9 cellular contexts compared by ENCODE assay signal in the genomic region with DNA sequence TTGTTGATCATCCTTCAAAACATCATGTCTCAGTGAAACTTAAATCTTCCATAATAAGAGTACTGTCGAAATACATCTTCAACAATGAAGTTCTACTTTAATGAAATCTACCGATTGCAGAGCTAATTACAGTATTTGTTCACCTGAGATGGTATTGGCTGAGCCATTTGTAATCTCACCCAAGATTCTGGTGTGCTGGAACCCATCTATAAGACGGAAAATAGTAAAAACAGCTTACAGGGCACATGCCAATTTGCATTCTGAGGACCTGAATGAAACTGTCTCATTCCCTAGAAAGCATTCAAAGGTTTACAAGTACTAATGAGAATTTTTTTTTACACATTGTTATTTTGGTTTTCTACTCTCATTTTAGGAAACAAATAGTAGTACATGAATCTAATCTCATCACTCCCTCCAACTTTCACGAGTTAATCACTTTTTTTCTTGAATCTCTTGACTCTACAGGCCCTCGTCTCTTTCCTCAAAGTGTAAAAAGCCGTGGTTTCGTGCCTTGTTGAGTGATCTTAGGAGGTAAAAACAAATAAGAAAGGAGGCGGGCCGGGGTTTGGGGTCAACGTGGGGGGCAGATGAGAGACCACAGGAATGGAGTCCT. TPM values are rescaled to one million over a fixed set of nuclear protein-coding genes. Genes with fewer than 3 reads are reported as not detected.
A peak's percentile ranks its signal among the peaks of the same experiment; 100 is the strongest.
DNase-seq lines count a peak whose midpoint lies in the region; ATAC-seq and TF ChIP-seq lines count a peak whose summit lies in the region.
"Had no signal": no experiment of that assay in that cellular context is flagged by ENCODE, and none has a peak within 500 bp of the region (broad histone marks: within the 10 kb centered on the region; RNA-seq: fewer than 3 reads in every experiment).

No MANE protein-coding gene starts in this region.

- peaks cover 31% of the 10 kb centered on the region for H3K36me3 ChIP-seq in DND-41 (ENCODE audit: insufficient read depth, low read length)
- H3K36me3 ChIP-seq in HEK293 (ENCODE audit: control insufficient read depth in 2 of 2, insufficient read depth in 1 of 2, low read length in 2 of 2) = peaks cover 0 to 19% of the 10 kb centered on the region in 2 experiments; a peak in 1 of 3 replicates
- no peaks in the 10 kb centered on the region; the same call in 1 of the 2 replicates for H3K36me3 ChIP-seq in WERI-Rb-1
- no peaks in the 10 kb centered on the region for H3K36me3 ChIP-seq in skeletal muscle tissue (ENCODE audit: control insufficient read depth in 3 of 3, insufficient read depth in 3 of 3, low read length in 3 of 3)

- H3K4me3 ChIP-seq in DND-41 (ENCODE audit: low read depth in 1 of 2, low read length in 2 of 2) (peak overlapping the region; percentile 93 to 100), HEK293 (ENCODE audit: low read depth, low read length) (peak overlapping the region; percentile 95), WERI-Rb-1 (ENCODE audit: low read depth, low read length) (peak overlapping the region; percentile 87), skeletal muscle tissue (ENCODE audit: low read length in 3 of 3) (peak overlapping the region; percentile 95 to 99 (median 98))

- TF ChIP-seq CTCF in DND-41 (IDR thresholded peaks at IDR 0.05; ENCODE audit: borderline replicate concordance, extremely low read depth, low read length, poor library complexity, severe bottlenecking) (no peak), HEK293 (tag by site-specific recombination; IDR thresholded peaks at IDR 0.05) (no peak), WERI-Rb-1 (IDR thresholded peaks at IDR 0.05; ENCODE audit: low read depth, low read length) (no peak)

- ATAC-seq in DND-41 (ENCODE audit: insufficient read depth, low read depth) = no peak; the same call in 2 of the 3 replicates
- no peak for ATAC-seq in HG03135 (IDR thresholded peaks at IDR 0.05; ENCODE audit: unreplicated experiment)
- no peak for ATAC-seq in HG02678 (IDR thresholded peaks at IDR 0.05; ENCODE audit: unreplicated experiment)

- H3K9ac ChIP-seq in DND-41 (ENCODE audit: low read depth, low read length) (peak overlapping the region; percentile 95), skeletal muscle tissue (ENCODE audit: low read depth in 1 of 3, low read length in 3 of 3) (peak overlapping the region; percentile 8 to 65 (median 55))

- no peaks in the 10 kb centered on the region for H3K27me3 ChIP-seq in DND-41 (ENCODE audit: insufficient read depth, low read length, poor library complexity)
- no peaks in the 10 kb centered on the region for H3K27me3 ChIP-seq in WERI-Rb-1 (ENCODE audit: insufficient read depth, low read depth, severe bottlenecking)
- H3K27me3 ChIP-seq in skeletal muscle tissue (ENCODE audit: control insufficient read depth in 3 of 3, insufficient read depth in 3 of 3, low read length in 3 of 3) = no peaks in the 10 kb centered on the region

- peak overlapping the region; percentile 99 for H2AFZ ChIP-seq in DND-41 (ENCODE audit: low read depth, low read length)

- POLR2A ChIA-PET in HEK293 (lab: Yijun Ruan, JAX) = interaction anchor here (1.5 kb wide), 1 partner anchor 209 kb away, joined by 6 read pairs; a partner anchor contains a TSS

- H4K20me1 ChIP-seq in DND-41 (ENCODE audit: insufficient read depth, low read length) = peaks cover 3% of the 10 kb centered on the region; the same call in 1 of the 2 replicates

- H3K4me1 ChIP-seq in DND-41 (ENCODE audit: insufficient read depth, low read length) = peaks cover 44% of the 10 kb centered on the region
- H3K4me1 ChIP-seq in HEK293 (ENCODE audit: control insufficient read depth, insufficient read depth, low read length) = peaks cover 10% of the 10 kb centered on the region
- H3K4me1 ChIP-seq in skeletal muscle tissue (ENCODE audit: control insufficient read depth in 3 of 3, insufficient read depth in 3 of 3, low read length in 3 of 3) = peaks cover 4 to 15% (median 6%) of the 10 kb centered on the region in 3 donors

- CTCF ChIA-PET in HEK293 (lab: Yijun Ruan, JAX) = interaction anchor here (0.6 to 2.0 kb wide), 3 partner anchors 9 to 170 kb away, joined by 3 to 12 read pairs (median 4); no protein-coding TSS in a partner anchor

- H3K79me2 ChIP-seq in DND-41 (ENCODE audit: insufficient read depth, low read length) = peaks cover 50% of the 10 kb centered on the region

- peak overlapping the region; percentile 94 for H3K4me2 ChIP-seq in DND-41 (ENCODE audit: insufficient read depth, low read length)

- H3K27ac ChIP-seq in DND-41 (ENCODE audit: low read length) (peak overlapping the region; percentile 93), HEK293 (ENCODE audit: extremely low read depth, low read depth, low read length) (no peak overlapping the region), WERI-Rb-1 (no peak overlapping the region), skeletal muscle tissue (ENCODE audit: low read depth, low read length) (no peak overlapping the region)

- no peak for DNase-seq in DND-41
- no peak for DNase-seq in WERI-Rb-1
- DNase-seq in glomerular visceral epithelial cell (ENCODE audit: extremely low spot score) = peak; percentile 71
- DNase-seq in activated CD4-positive, alpha-beta T cell treated with anti-CD3 and anti-CD28 coated beads, Interleukin-2, amount 50 U/mL, for 1 hour = no peak

- H3K9me3 ChIP-seq in DND-41 (ENCODE audit: insufficient read depth, low read length, severe bottlenecking) = no peaks in the 10 kb centered on the region
- H3K9me3 ChIP-seq in HEK293 (ENCODE audit: control insufficient read depth, insufficient read depth, low read depth, low read length) = no peaks in the 10 kb centered on the region; the same call in 1 of the 2 replicates
- H3K9me3 ChIP-seq in WERI-Rb-1 (ENCODE audit: severe bottlenecking) = peaks cover 16% of the 10 kb centered on the region
- no peaks in the 10 kb centered on the region for H3K9me3 ChIP-seq in skeletal muscle tissue (ENCODE audit: control insufficient read depth in 3 of 3, low read length in 3 of 3)

TF ChIP-seq in HEK293, 187 proteins besides CTCF, POLR2A, EP300 and RAD21 (continues in another document):
- TF ChIP-seq ZNF366 (tag by site-specific recombination; conservative IDR thresholded peaks at IDR 0.05) (0 out of 2 replicates have a peak, but pooled peaks have one; percentile 61), ZNF600 (tag by site-specific recombination; IDR thresholded peaks at IDR 0.05) (peak; percentile 57; the same call in 1 of the 2 replicates), ZNF768 (tag by site-specific recombination; IDR thresholded peaks at IDR 0.05) (0 out of 2 replicates have a peak, but pooled peaks have one; percentile 3), ZNF140 (tag by site-specific recombination; IDR thresholded peaks at IDR 0.05) (no peak), ZNF747 (tag by site-specific recombination; IDR thresholded peaks at IDR 0.05) (no peak), ZNF660 (tag by site-specific recombination; IDR thresholded peaks at IDR 0.05) (0 out of 2 replicates have a peak, but pooled peaks have one; percentile 16), REPIN1 (tag by site-specific recombination; IDR thresholded peaks at IDR 0.05; ENCODE audit: low read depth) (no peak), ZNF555 (tag by site-specific recombination; conservative IDR thresholded peaks at IDR 0.05) (no peak), ZNF335 (tag by site-specific recombination; conservative IDR thresholded peaks at IDR 0.05) (peak; percentile 85), ZNF174 (tag by site-specific recombination; IDR thresholded peaks at IDR 0.05) (no peak), ZBTB20 (tag by site-specific recombination; IDR thresholded peaks at IDR 0.05) (peak; percentile 90), MYNN (tag by site-specific recombination; IDR thresholded peaks at IDR 0.05; ENCODE audit: borderline replicate concordance) (peak; percentile 93), KLF9 (tag by site-specific recombination; IDR thresholded peaks at IDR 0.05; ENCODE audit: low read depth) (no peak), ZNF585B (tag by site-specific recombination; IDR thresholded peaks at IDR 0.05) (no peak)
- TF ChIP-seq, protein P1, sequence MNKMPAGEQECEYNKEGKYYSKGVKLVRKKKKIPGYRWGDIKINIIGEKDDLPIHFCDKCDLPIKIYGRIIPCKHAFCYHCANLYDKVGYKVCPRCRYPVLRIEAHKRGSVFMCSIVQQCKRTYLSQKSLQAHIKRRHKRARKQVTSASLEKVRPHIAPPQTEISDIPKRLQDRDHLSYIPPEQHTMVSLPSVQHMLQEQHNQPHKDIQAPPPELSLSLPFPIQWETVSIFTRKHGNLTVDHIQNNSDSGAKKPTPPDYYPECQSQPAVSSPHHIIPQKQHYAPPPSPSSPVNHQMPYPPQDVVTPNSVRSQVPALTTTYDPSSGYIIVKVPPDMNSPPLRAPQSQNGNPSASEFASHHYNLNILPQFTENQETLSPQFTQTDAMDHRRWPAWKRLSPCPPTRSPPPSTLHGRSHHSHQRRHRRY (tag by site-specific recombination; IDR thresholded peaks at IDR 0.05) = no peak
- TF ChIP-seq, protein P2, sequence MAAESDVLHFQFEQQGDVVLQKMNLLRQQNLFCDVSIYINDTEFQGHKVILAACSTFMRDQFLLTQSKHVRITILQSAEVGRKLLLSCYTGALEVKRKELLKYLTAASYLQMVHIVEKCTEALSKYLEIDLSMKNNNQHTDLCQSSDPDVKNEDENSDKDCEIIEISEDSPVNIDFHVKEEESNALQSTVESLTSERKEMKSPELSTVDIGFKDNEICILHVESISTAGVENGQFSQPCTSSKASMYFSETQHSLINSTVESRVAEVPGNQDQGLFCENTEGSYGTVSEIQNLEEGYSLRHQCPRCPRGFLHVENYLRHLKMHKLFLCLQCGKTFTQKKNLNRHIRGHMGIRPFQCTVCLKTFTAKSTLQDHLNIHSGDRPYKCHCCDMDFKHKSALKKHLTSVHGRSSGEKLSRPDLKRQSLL (tag by site-specific recombination; IDR thresholded peaks at IDR 0.05) = no peak
- TF ChIP-seq, protein P3, sequence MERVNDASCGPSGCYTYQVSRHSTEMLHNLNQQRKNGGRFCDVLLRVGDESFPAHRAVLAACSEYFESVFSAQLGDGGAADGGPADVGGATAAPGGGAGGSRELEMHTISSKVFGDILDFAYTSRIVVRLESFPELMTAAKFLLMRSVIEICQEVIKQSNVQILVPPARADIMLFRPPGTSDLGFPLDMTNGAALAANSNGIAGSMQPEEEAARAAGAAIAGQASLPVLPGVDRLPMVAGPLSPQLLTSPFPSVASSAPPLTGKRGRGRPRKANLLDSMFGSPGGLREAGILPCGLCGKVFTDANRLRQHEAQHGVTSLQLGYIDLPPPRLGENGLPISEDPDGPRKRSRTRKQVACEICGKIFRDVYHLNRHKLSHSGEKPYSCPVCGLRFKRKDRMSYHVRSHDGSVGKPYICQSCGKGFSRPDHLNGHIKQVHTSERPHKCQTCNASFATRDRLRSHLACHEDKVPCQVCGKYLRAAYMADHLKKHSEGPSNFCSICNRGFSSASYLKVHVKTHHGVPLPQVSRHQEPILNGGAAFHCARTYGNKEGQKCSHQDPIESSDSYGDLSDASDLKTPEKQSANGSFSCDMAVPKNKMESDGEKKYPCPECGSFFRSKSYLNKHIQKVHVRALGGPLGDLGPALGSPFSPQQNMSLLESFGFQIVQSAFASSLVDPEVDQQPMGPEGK (tag by site-specific recombination; IDR thresholded peaks at IDR 0.05) = no peak

RNA-seq across cellular contexts. Expression of a gene that starts 1.0 kb away (rescaled TPM):
- 8.4 TPM for total RNA-seq in skeletal muscle tissue

RNA-seq across cellular contexts. Expression of a gene that starts 1.0 kb away (rescaled TPM):
- total RNA-seq in skeletal muscle tissue = 9.9 TPM

RNA-seq across cellular contexts. Expression of a gene that starts 12.9 kb away (rescaled TPM):
- total RNA-seq in skeletal muscle tissue = not detected
- total RNA-seq: T-helper 2 cell treated with Interferon-gamma antibody and Interleukin-4, amounts not matched to agents 100 ng/mL and 5 ng/mL, for 36 hours had no signal
